ENCODE assay signal across 1 cellular context in genomic region chr1:6602669-6603423, GRCh38.
TF ChIP-seq lines count a peak whose summit lies in the region.

KLHL21 (minus strand) TSS chr1:6602869; CDS start chr1:6602817, 52 bp downstream.

TF ChIP-seq in K562, 482 proteins besides CTCF, POLR2A, EP300 and RAD21 (continued from another document and continues in another):
- TF ChIP-seq ZNF586 (CRISPR knock-in tag; conservative IDR thresholded peaks at IDR 0.05) (no peak), CBX3 (IDR thresholded peaks at IDR 0.05; ENCODE audit: borderline replicate concordance in 1 of 2, low read length in 2 of 2) (peak in 1 of 2 experiments; percentile 34; a peak in 1 of 3 replicates), MYBL2 (IDR thresholded peaks at IDR 0.05; ENCODE audit: low read depth) (no peak), MYBL2 (CRISPR knock-in tag; IDR thresholded peaks at IDR 0.05; ENCODE audit: borderline replicate concordance) (no peak), ZNF668 (CRISPR knock-in tag; IDR thresholded peaks at IDR 0.05) (no peak), MTA2 (IDR thresholded peaks at IDR 0.05; ENCODE audit: low read depth) (no peak), RUNX1 (IDR thresholded peaks at IDR 0.05; ENCODE audit: low read depth) (no peak), KDM2B (CRISPR knock-in tag; IDR thresholded peaks at IDR 0.05) (peak; percentile 92), HDAC2 (IDR thresholded peaks at IDR 0.05) (no peak), BRD9 (IDR thresholded peaks at IDR 0.05; ENCODE audit: low read depth, partially characterized antibody) (no peak), FOXA3 (CRISPR knock-in tag; conservative IDR thresholded peaks at IDR 0.05 in 1 of 2, IDR thresholded peaks at IDR 0.05 in 1 of 2) (0 out of 4 replicates have a peak, but pooled peaks of 1 of the 2 experiments have one; percentile 9), HEY1 (CRISPR knock-in tag; IDR thresholded peaks at IDR 0.05; ENCODE audit: borderline replicate concordance) (no peak), ZNF408 (CRISPR knock-in tag; IDR thresholded peaks at IDR 0.05; ENCODE audit: low read depth) (no peak), BRF1 (IDR thresholded peaks at IDR 0.05; ENCODE audit: borderline replicate concordance, extremely low read depth, insufficient read length) (no peak), ZSCAN32 (CRISPR knock-in tag; IDR thresholded peaks at IDR 0.05) (no peak), JUNB (CRISPR knock-in tag; conservative IDR thresholded peaks at IDR 0.05) (no peak), RBM34 (IDR thresholded peaks at IDR 0.05; ENCODE audit: borderline replicate concordance, insufficient read depth, low read length) (no peak; the same call in 1 of the 2 replicates), E2F8 (IDR thresholded peaks at IDR 0.05; ENCODE audit: low read depth, partially characterized antibody) (no peak), TRIM28 (IDR thresholded peaks at IDR 0.05) (no peak; the same call in 1 of the 2 replicates), CBX1 (IDR thresholded peaks at IDR 0.05; ENCODE audit: low read depth) (peak; percentile 86; the same call in 1 of the 2 replicates), ZBTB26 (CRISPR knock-in tag; IDR thresholded peaks at IDR 0.05) (no peak), TAF15 (IDR thresholded peaks at IDR 0.05; ENCODE audit: low read depth, low read length) (no peak), EWSR1 (IDR thresholded peaks at IDR 0.05; ENCODE audit: borderline replicate concordance, low read depth, partially characterized antibody) (no peak), CBX5 (IDR thresholded peaks at IDR 0.05; ENCODE audit: borderline replicate concordance, low read depth) (no peak), DDX20 (tag; IDR thresholded peaks at IDR 0.05; ENCODE audit: low read depth) (no peak), POLR2G (IDR thresholded peaks at IDR 0.05; ENCODE audit: low read depth, low read length) (peak; percentile 96), ILK (tag; IDR thresholded peaks at IDR 0.05; ENCODE audit: borderline replicate concordance, low read depth) (no peak), XRCC4 (IDR thresholded peaks at IDR 0.05; ENCODE audit: extremely low read depth, insufficient read depth, insufficient read length) (no peak), SNRNP70 (optimal IDR thresholded peaks at IDR 0.05; ENCODE audit: low read depth, low read length) (no peak), RBFOX2 (IDR thresholded peaks at IDR 0.05; ENCODE audit: low read depth, low read length) (peak; percentile 93), ZNF263 (CRISPR knock-in tag; IDR thresholded peaks at IDR 0.05; ENCODE audit: borderline replicate concordance) (peak; percentile 31; the same call in 1 of the 2 replicates), HSF4 (CRISPR knock-in tag; IDR thresholded peaks at IDR 0.05; ENCODE audit: borderline replicate concordance) (peak; percentile 80; the same call in 1 of the 2 replicates), ETS2 (tag; IDR thresholded peaks at IDR 0.05; ENCODE audit: borderline replicate concordance, poor library complexity, severe bottlenecking) (no peak), ZNF12 (CRISPR knock-in tag; IDR thresholded peaks at IDR 0.05) (no peak; the same call in 1 of the 2 replicates), CSDE1 (IDR thresholded peaks at IDR 0.05) (no peak), SPI1 (IDR thresholded peaks at IDR 0.05; ENCODE audit: borderline replicate concordance, low read depth, low read length) (0 out of 2 replicates have a peak, but pooled peaks have one; percentile 1), ZNF23 (CRISPR knock-in tag; IDR thresholded peaks at IDR 0.05) (no peak), MBD2 (IDR thresholded peaks at IDR 0.05; ENCODE audit: borderline replicate concordance, low read depth) (peak; percentile 47), BRD4 (IDR thresholded peaks at IDR 0.05) (no peak), ZBTB8A (IDR thresholded peaks at IDR 0.05; ENCODE audit: partially characterized antibody) (no peak), CTBP1 (IDR thresholded peaks at IDR 0.05; ENCODE audit: borderline replicate concordance) (peak; percentile 95), RBM14 (IDR thresholded peaks at IDR 0.05; ENCODE audit: borderline replicate concordance, insufficient read depth, low read depth, low read length) (no peak), MECOM (CRISPR knock-in tag; IDR thresholded peaks at IDR 0.05) (no peak), PTBP1 (IDR thresholded peaks at IDR 0.05; ENCODE audit: low read depth, low read length) (no peak), MEF2D (tag; conservative IDR thresholded peaks at IDR 0.05; ENCODE audit: low read depth) (no peak), ZNF280B (CRISPR knock-in tag; IDR thresholded peaks at IDR 0.05) (no peak), PCBP2 (IDR thresholded peaks at IDR 0.05; ENCODE audit: low read depth, low read length, poor library complexity, severe bottlenecking) (peak; percentile 60), ZNF41 (CRISPR knock-in tag; conservative IDR thresholded peaks at IDR 0.05) (no peak), CHD1 (IDR thresholded peaks at IDR 0.05; ENCODE audit: low read length) (no peak), ETV5 (CRISPR knock-in tag; IDR thresholded peaks at IDR 0.05; ENCODE audit: low read depth) (peak; percentile 57; the same call in 1 of the 2 replicates)
- TF ChIP-seq, protein P1, sequence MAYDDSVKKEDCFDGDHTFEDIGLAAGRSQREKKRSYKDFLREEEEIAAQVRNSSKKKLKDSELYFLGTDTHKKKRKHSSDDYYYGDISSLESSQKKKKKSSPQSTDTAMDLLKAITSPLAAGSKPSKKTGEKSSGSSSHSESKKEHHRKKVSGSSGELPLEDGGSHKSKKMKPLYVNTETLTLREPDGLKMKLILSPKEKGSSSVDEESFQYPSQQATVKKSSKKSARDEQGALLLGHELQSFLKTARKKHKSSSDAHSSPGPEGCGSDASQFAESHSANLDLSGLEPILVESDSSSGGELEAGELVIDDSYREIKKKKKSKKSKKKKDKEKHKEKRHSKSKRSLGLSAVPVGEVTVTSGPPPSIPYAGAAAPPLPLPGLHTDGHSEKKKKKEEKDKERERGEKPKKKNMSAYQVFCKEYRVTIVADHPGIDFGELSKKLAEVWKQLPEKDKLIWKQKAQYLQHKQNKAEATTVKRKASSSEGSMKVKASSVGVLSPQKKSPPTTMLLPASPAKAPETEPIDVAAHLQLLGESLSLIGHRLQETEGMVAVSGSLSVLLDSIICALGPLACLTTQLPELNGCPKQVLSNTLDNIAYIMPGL (CRISPR knock-in tag; IDR thresholded peaks at IDR 0.05): 0 out of 2 replicates have a peak, but pooled peaks have one; percentile 60
- TF ChIP-seq, protein P2, sequence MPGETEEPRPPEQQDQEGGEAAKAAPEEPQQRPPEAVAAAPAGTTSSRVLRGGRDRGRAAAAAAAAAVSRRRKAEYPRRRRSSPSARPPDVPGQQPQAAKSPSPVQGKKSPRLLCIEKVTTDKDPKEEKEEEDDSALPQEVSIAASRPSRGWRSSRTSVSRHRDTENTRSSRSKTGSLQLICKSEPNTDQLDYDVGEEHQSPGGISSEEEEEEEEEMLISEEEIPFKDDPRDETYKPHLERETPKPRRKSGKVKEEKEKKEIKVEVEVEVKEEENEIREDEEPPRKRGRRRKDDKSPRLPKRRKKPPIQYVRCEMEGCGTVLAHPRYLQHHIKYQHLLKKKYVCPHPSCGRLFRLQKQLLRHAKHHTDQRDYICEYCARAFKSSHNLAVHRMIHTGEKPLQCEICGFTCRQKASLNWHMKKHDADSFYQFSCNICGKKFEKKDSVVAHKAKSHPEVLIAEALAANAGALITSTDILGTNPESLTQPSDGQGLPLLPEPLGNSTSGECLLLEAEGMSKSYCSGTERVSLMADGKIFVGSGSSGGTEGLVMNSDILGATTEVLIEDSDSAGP (CRISPR knock-in tag; IDR thresholded peaks at IDR 0.05): no peak
- TF ChIP-seq, protein P3, sequence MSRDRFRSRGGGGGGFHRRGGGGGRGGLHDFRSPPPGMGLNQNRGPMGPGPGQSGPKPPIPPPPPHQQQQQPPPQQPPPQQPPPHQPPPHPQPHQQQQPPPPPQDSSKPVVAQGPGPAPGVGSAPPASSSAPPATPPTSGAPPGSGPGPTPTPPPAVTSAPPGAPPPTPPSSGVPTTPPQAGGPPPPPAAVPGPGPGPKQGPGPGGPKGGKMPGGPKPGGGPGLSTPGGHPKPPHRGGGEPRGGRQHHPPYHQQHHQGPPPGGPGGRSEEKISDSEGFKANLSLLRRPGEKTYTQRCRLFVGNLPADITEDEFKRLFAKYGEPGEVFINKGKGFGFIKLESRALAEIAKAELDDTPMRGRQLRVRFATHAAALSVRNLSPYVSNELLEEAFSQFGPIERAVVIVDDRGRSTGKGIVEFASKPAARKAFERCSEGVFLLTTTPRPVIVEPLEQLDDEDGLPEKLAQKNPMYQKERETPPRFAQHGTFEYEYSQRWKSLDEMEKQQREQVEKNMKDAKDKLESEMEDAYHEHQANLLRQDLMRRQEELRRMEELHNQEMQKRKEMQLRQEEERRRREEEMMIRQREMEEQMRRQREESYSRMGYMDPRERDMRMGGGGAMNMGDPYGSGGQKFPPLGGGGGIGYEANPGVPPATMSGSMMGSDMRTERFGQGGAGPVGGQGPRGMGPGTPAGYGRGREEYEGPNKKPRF (IDR thresholded peaks at IDR 0.05; ENCODE audit: low read depth, low read length): no peak
- TF ChIP-seq, protein P4, sequence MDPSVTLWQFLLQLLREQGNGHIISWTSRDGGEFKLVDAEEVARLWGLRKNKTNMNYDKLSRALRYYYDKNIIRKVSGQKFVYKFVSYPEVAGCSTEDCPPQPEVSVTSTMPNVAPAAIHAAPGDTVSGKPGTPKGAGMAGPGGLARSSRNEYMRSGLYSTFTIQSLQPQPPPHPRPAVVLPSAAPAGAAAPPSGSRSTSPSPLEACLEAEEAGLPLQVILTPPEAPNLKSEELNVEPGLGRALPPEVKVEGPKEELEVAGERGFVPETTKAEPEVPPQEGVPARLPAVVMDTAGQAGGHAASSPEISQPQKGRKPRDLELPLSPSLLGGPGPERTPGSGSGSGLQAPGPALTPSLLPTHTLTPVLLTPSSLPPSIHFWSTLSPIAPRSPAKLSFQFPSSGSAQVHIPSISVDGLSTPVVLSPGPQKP (CRISPR knock-in tag; IDR thresholded peaks at IDR 0.05): no peak
- TF ChIP-seq, protein P5, sequence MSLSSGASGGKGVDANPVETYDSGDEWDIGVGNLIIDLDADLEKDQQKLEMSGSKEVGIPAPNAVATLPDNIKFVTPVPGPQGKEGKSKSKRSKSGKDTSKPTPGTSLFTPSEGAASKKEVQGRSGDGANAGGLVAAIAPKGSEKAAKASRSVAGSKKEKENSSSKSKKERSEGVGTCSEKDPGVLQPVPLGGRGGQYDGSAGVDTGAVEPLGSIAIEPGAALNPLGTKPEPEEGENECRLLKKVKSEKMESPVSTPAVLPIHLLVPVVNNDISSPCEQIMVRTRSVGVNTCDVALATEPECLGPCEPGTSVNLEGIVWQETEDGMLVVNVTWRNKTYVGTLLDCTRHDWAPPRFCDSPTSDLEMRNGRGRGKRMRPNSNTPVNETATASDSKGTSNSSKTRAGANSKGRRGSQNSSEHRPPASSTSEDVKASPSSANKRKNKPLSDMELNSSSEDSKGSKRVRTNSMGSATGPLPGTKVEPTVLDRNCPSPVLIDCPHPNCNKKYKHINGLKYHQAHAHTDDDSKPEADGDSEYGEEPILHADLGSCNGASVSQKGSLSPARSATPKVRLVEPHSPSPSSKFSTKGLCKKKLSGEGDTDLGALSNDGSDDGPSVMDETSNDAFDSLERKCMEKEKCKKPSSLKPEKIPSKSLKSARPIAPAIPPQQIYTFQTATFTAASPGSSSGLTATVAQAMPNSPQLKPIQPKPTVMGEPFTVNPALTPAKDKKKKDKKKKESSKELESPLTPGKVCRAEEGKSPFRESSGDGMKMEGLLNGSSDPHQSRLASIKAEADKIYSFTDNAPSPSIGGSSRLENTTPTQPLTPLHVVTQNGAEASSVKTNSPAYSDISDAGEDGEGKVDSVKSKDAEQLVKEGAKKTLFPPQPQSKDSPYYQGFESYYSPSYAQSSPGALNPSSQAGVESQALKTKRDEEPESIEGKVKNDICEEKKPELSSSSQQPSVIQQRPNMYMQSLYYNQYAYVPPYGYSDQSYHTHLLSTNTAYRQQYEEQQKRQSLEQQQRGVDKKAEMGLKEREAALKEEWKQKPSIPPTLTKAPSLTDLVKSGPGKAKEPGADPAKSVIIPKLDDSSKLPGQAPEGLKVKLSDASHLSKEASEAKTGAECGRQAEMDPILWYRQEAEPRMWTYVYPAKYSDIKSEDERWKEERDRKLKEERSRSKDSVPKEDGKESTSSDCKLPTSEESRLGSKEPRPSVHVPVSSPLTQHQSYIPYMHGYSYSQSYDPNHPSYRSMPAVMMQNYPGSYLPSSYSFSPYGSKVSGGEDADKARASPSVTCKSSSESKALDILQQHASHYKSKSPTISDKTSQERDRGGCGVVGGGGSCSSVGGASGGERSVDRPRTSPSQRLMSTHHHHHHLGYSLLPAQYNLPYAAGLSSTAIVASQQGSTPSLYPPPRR (CRISPR knock-in tag; IDR thresholded peaks at IDR 0.05; ENCODE audit: borderline replicate concordance): no peak
